7 cellular contexts compared by ENCODE assay signal in the genomic region with DNA sequence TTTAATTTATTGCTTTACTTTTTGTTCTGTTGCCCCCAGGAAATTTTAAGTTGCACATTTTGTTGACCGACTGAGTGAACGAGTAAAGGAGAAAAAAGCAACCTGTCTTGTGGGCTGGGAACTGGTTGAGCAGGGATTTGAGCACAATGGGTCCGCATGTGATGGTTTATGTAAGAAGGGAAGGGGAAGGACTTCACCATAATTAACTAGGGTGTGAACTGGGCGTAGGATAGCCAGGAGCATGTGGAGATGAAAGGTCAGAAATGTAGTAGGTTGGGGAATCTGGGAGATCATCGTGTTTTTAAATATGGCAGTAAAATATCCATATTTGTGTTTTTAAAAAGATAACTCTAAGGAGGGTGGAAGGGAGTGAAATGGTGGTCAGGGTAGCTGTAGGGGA.
"Had no signal": no experiment of that assay in that cellular context is flagged by ENCODE, and none has a peak within 500 bp of the region (broad histone marks: within the 10 kb centered on the region; RNA-seq: fewer than 3 reads in every experiment).

No MANE protein-coding gene starts in this region.

- H3K4me1 ChIP-seq: HAP-1 had no signal

- H3K27ac Mint-ChIP-seq: HFFc6 had no signal

- H3K9me3 ChIP-seq: HAP-1 had no signal

- H3K4me3 ChIP-seq: GM23248, HAP-1 had no signal

- H2AFZ ChIP-seq: GM23248 had no signal

- H3K36me3 ChIP-seq: HAP-1 had no signal

- DNase-seq: GM23248, GOT3, H7, HFFc6, IMR-90 had no signal

- H3K4me3 Mint-ChIP-seq: HFFc6 had no signal

- ATAC-seq: HCT116 had no signal

- H3K27ac ChIP-seq: GM23248 had no signal
